Comparison of ENCODE assay signal across 14 cellular contexts in genomic region chr14:102840801-102841528, GRCh38.
DNase-seq lines count a peak whose midpoint lies in the region; ATAC-seq lines count a peak whose summit lies in the region.
"Had no signal": no experiment of that assay in that cellular context is flagged by ENCODE, and none has a peak within 500 bp of the region (broad histone marks: within the 10 kb centered on the region; RNA-seq: fewer than 3 reads in every experiment).

No MANE protein-coding gene starts in this region.

- no peak for DNase-seq in activated naive CD8-positive, alpha-beta T cell treated with anti-CD3 and anti-CD28 coated beads, Interleukin-2, amount 10 ng/mL, durations not matched to agents 7 days and 5 days
- no peak for DNase-seq in activated naive CD8-positive, alpha-beta T cell treated with anti-CD3 and anti-CD28 coated beads for 36 hours
- peak; percentile 12 for DNase-seq in RPMI7951 (ENCODE audit: low read depth)
- peak; percentile 86 for DNase-seq in foreskin melanocyte
- DNase-seq in nucleus accumbens (lab: John Stamatoyannopoulos, UW), result no peak
- no peak for DNase-seq in left cardiac atrium
- DNase-seq: activated CD4-positive, CD25-positive, alpha-beta regulatory T cell; DND-41; Karpas-422; NCI-H1105; NCI-H510A had no signal

- POLR2A ChIA-PET in activated naive CD8-positive, alpha-beta T cell treated with anti-CD3 and anti-CD28 coated beads, Interleukin-2, amount 10 ng/mL, durations not matched to agents 7 days and 5 days (lab: Charles Lee), result no interaction called here

- H3K9me3 Mint-ChIP-seq in activated naive CD8-positive, alpha-beta T cell treated with anti-CD3 and anti-CD28 coated beads, Interleukin-2, amount 10 ng/mL, durations not matched to agents 7 days and 5 days, result no peaks in the 10 kb centered on the region
- H3K9me3 Mint-ChIP-seq in activated naive CD8-positive, alpha-beta T cell treated with anti-CD3 and anti-CD28 coated beads for 36 hours, result no peaks in the 10 kb centered on the region
- H3K9me3 Mint-ChIP-seq: central memory CD8-positive, alpha-beta T cell had no signal

- peaks cover 5% of the 10 kb centered on the region for H3K4me1 Mint-ChIP-seq in activated naive CD8-positive, alpha-beta T cell treated with anti-CD3 and anti-CD28 coated beads, Interleukin-2, amount 10 ng/mL, durations not matched to agents 7 days and 5 days
- H3K4me1 Mint-ChIP-seq in activated naive CD8-positive, alpha-beta T cell treated with anti-CD3 and anti-CD28 coated beads for 36 hours, result peaks cover 3% of the 10 kb centered on the region

- intact Hi-C loops in left cardiac atrium (cut with DNase I), result no loop called here

- H3K36me3 Mint-ChIP-seq in activated naive CD8-positive, alpha-beta T cell treated with anti-CD3 and anti-CD28 coated beads, Interleukin-2, amount 10 ng/mL, durations not matched to agents 7 days and 5 days, result peaks cover 1% of the 10 kb centered on the region
- H3K36me3 Mint-ChIP-seq in activated naive CD8-positive, alpha-beta T cell treated with anti-CD3 and anti-CD28 coated beads for 36 hours, result peaks cover 17% of the 10 kb centered on the region

- H3K4me3 Mint-ChIP-seq in activated naive CD8-positive, alpha-beta T cell treated with anti-CD3 and anti-CD28 coated beads, Interleukin-2, amount 10 ng/mL, durations not matched to agents 7 days and 5 days, result no peak overlapping the region
- no peak overlapping the region for H3K4me3 Mint-ChIP-seq in activated naive CD8-positive, alpha-beta T cell treated with anti-CD3 and anti-CD28 coated beads for 36 hours
- H3K4me3 Mint-ChIP-seq: central memory CD8-positive, alpha-beta T cell had no signal

- peak overlapping the region; percentile 26 for H3K27ac Mint-ChIP-seq in activated naive CD8-positive, alpha-beta T cell treated with anti-CD3 and anti-CD28 coated beads, Interleukin-2, amount 10 ng/mL, durations not matched to agents 7 days and 5 days
- no peak overlapping the region for H3K27ac Mint-ChIP-seq in activated naive CD8-positive, alpha-beta T cell treated with anti-CD3 and anti-CD28 coated beads for 36 hours

- ATAC-seq in activated naive CD8-positive, alpha-beta T cell treated with anti-CD3 and anti-CD28 coated beads, Interleukin-2, amount 10 ng/mL, durations not matched to agents 7 days and 5 days (ENCODE audit: low read depth), result no peak
- ATAC-seq in HG02885 (IDR thresholded peaks at IDR 0.05; ENCODE audit: poor library complexity, unreplicated experiment) (no peak), left cardiac atrium (no peak)
- ATAC-seq: esophagus mucosa had no signal

- H3K27me3 Mint-ChIP-seq in activated naive CD8-positive, alpha-beta T cell treated with anti-CD3 and anti-CD28 coated beads, Interleukin-2, amount 10 ng/mL, durations not matched to agents 7 days and 5 days, result no peaks in the 10 kb centered on the region
- H3K27me3 Mint-ChIP-seq in activated naive CD8-positive, alpha-beta T cell treated with anti-CD3 and anti-CD28 coated beads for 36 hours, result no peaks in the 10 kb centered on the region
- H3K27me3 Mint-ChIP-seq: central memory CD8-positive, alpha-beta T cell had no signal

Comparison
In these comparisons a context has a peak if more than half of its experiments do, and no peak if none do; other contexts are left out.
1. DNase-seq: peak in RPMI7951 (single experiment) and foreskin melanocyte (single experiment); none in activated naive CD8-positive, alpha-beta T cell treated with anti-CD3 and anti-CD28 coated beads, Interleukin-2, amount 10 ng/mL, durations not matched to agents 7 days and 5 days (single experiment), activated naive CD8-positive, alpha-beta T cell treated with anti-CD3 and anti-CD28 coated beads for 36 hours (single experiment), nucleus accumbens (0 of 56) and left cardiac atrium (single experiment).